In the genomic region with DNA sequence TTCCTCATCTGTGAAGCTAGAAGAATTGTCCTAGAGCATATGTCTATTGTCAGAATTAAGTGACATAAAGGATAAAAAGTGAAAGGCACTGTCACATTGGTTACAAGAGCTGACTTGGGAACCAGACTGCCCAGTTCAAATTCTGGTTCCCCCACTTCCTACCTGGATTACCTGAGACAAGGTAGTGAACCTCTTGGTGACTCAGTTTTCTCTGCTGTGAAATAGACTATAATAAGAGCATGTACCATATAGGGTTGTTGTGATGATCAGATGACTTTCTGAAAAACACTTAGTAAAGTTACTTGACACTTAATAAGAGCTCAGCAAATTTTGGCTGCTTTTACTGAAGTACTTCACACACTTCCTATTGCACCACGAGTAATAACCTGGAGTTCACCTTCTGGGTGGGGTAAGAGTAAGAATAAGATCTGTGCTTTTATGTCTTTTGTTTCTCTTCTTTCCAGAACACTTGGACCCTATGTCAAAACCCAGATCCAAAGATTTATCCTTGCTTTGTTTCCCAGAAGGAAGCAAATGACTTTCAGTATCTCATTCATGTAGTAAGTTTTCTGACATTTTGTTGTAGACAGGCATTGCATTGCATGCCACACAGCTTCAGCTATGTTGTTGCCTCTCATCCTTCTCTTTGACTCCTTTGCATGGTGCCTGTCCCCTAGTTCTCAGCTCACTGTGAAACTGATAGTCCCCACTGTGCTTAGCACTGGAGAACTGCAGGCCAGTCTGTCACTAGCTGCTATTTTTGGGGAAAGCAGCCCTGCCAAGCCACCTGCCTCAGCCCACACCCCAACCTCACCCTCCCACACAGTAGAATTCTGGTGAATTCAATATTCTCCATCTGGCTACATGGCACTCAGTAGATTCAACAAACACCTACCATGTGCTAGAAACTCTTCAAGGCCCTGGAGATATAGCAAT, we compare ENCODE assay signal across 18 cellular contexts.
A peak's percentile ranks its signal among the peaks of the same experiment; 100 is the strongest.
DNase-seq lines count a peak whose midpoint lies in the region; ATAC-seq and TF ChIP-seq lines count a peak whose summit lies in the region.
"Had no signal": no experiment of that assay in that cellular context is flagged by ENCODE, and none has a peak within 500 bp of the region (broad histone marks: within the 10 kb centered on the region; RNA-seq: fewer than 3 reads in every experiment).

No MANE protein-coding gene starts in this region.

- TF ChIP-seq POLR2A in testis (IDR thresholded peaks at IDR 0.05) = no peak

- DNase-seq in Right ventricle myocardium superior = no peak
- DNase-seq in left ventricle myocardium inferior = no peak
- DNase-seq in superior temporal gyrus (ENCODE audit: extremely low spot score) = peak; percentile 33
- DNase-seq in HK-2 (ENCODE audit: unreplicated experiment) = no peak
- no peak for DNase-seq in testis
- no peak for DNase-seq in endothelial cell (ENCODE audit: low spot score)
- DNase-seq: activated CD4-positive, CD25-positive, alpha-beta regulatory T cell; activated CD8-positive, alpha-beta memory T cell treated with anti-CD3 and anti-CD28 coated beads, Interleukin-2, amount 10 ng/mL, durations not matched to agents 7 days and 5 days; activated gamma-delta T cell treated with Interleukin-2 at 50 U/mL for 16 hours; CD8-positive, alpha-beta memory T cell; NCI-H2029 treated with DMSO at 0.1 percent for 48 hours had no signal

- intact Hi-C loops in Right ventricle myocardium superior (cut with DNase I) = no loop called here
- intact Hi-C loops in left ventricle myocardium inferior (cut with micrococcal nuclease) = no loop called here
- intact Hi-C loops in testis (cut with DNase I; ENCODE audit: low total_unique reads) = no loop called here

- H3K4me2 ChIP-seq in SU-DHL-6 (ENCODE audit: low read depth, low read length, poor library complexity, severe bottlenecking) = peak overlapping the region; percentile 8
- H3K4me2 ChIP-seq: A549 had no signal

- H3K4me1 ChIP-seq in left ventricle myocardium inferior = no peaks in the 10 kb centered on the region
- peaks cover 11% of the 10 kb centered on the region for H3K4me1 ChIP-seq in testis
- H3K4me1 ChIP-seq: A549, ascending aorta, suprapubic skin had no signal

- H3K27ac Mint-ChIP-seq in endothelial cell (ENCODE audit: unreplicated experiment) = no peak overlapping the region
- H3K27ac Mint-ChIP-seq: activated CD8-positive, alpha-beta memory T cell treated with anti-CD3 and anti-CD28 coated beads, Interleukin-2, amount 10 ng/mL, durations not matched to agents 7 days and 5 days; CD8-positive, alpha-beta memory T cell; dendritic cell treated with granulocyte-macrophage colony-stimulating factor and Interleukin-4, amounts not matched to agents 40 ng/mL and 50 ng/mL, for 4 days had no signal

- no peaks in the 10 kb centered on the region for H3K36me3 Mint-ChIP-seq in endothelial cell (ENCODE audit: low read depth, unreplicated experiment)
- H3K36me3 Mint-ChIP-seq: activated CD8-positive, alpha-beta memory T cell treated with anti-CD3 and anti-CD28 coated beads, Interleukin-2, amount 10 ng/mL, durations not matched to agents 7 days and 5 days; CD8-positive, alpha-beta memory T cell had no signal

- no peaks in the 10 kb centered on the region for H3K79me2 ChIP-seq in SU-DHL-6 (ENCODE audit: insufficient read depth, low read length)

- peak; percentile 55 for ATAC-seq in Right ventricle myocardium superior (ENCODE audit: poor library complexity)
- peak; percentile 84 for ATAC-seq in HG02759 (IDR thresholded peaks at IDR 0.05; ENCODE audit: unreplicated experiment)
- ATAC-seq: A549; activated CD8-positive, alpha-beta memory T cell treated with anti-CD3 and anti-CD28 coated beads, Interleukin-2, amount 10 ng/mL, durations not matched to agents 7 days and 5 days; GM12878 had no signal

- H3K36me3 ChIP-seq in left ventricle myocardium inferior (no peaks in the 10 kb centered on the region), SU-DHL-6 (ENCODE audit: low read length) (no peaks in the 10 kb centered on the region), testis (ENCODE audit: low read depth, missing control alignments) (no peaks in the 10 kb centered on the region)
- H3K36me3 ChIP-seq: ascending aorta, suprapubic skin had no signal

- TF ChIP-seq CTCF in left ventricle myocardium inferior (IDR thresholded peaks at IDR 0.05; ENCODE audit: borderline replicate concordance) (no peak), SU-DHL-6 (IDR thresholded peaks at IDR 0.05; ENCODE audit: insufficient read depth, low read length, poor library complexity, severe bottlenecking) (no peak), testis (IDR thresholded peaks at IDR 0.05) (no peak), endothelial cell (IDR thresholded peaks at IDR 0.05; ENCODE audit: unreplicated experiment) (no peak)

- H3K4me1 Mint-ChIP-seq in endothelial cell (ENCODE audit: unreplicated experiment) = no peaks in the 10 kb centered on the region
- H3K4me1 Mint-ChIP-seq: activated CD8-positive, alpha-beta memory T cell treated with anti-CD3 and anti-CD28 coated beads, Interleukin-2, amount 10 ng/mL, durations not matched to agents 7 days and 5 days; CD8-positive, alpha-beta memory T cell had no signal

- H3K27ac ChIP-seq in left ventricle myocardium inferior (replicated peaks) (no peak overlapping the region), SU-DHL-6 (ENCODE audit: low read depth, low read length) (no peak overlapping the region), testis (no peak overlapping the region)
- H3K27ac ChIP-seq: A549, ascending aorta, suprapubic skin had no signal

- no peaks in the 10 kb centered on the region for H3K9me3 Mint-ChIP-seq in endothelial cell (ENCODE audit: unreplicated experiment)
- H3K9me3 Mint-ChIP-seq: dendritic cell treated with granulocyte-macrophage colony-stimulating factor and Interleukin-4, amounts not matched to agents 40 ng/mL and 50 ng/mL, for 4 days had no signal

- H3K4me3 Mint-ChIP-seq in endothelial cell (ENCODE audit: unreplicated experiment) = no peak overlapping the region
- H3K4me3 Mint-ChIP-seq: activated CD8-positive, alpha-beta memory T cell treated with anti-CD3 and anti-CD28 coated beads, Interleukin-2, amount 10 ng/mL, durations not matched to agents 7 days and 5 days; CD8-positive, alpha-beta memory T cell; dendritic cell treated with granulocyte-macrophage colony-stimulating factor and Interleukin-4, amounts not matched to agents 40 ng/mL and 50 ng/mL, for 4 days had no signal

- no peaks in the 10 kb centered on the region for H3K9me2 ChIP-seq in SU-DHL-6 (replicated peaks; ENCODE audit: insufficient read depth, low read length)

- H4K20me1 ChIP-seq in SU-DHL-6 (ENCODE audit: low read depth, low read length) = no peaks in the 10 kb centered on the region

- H3K27me3 ChIP-seq in left ventricle myocardium inferior (ENCODE audit: low read depth) (no peaks in the 10 kb centered on the region), SU-DHL-6 (ENCODE audit: low read length) (no peaks in the 10 kb centered on the region), testis (no peaks in the 10 kb centered on the region)
- H3K27me3 ChIP-seq: ascending aorta, suprapubic skin had no signal

- H2AFZ ChIP-seq in SU-DHL-6 (ENCODE audit: low read depth, low read length, severe bottlenecking) = no peak overlapping the region

- 38 to 52% methylated on average over 1 of the region's 1 CpG for WGBS in testis, 2 donors

- H3F3A ChIP-seq in SU-DHL-6 (ENCODE audit: insufficient read depth) = no peaks in the 10 kb centered on the region

- no peak overlapping the region for H3K9ac ChIP-seq in SU-DHL-6 (ENCODE audit: low read length)

- H3K27me3 Mint-ChIP-seq in endothelial cell (ENCODE audit: unreplicated experiment) = no peaks in the 10 kb centered on the region

- H3K9me3 ChIP-seq in left ventricle myocardium inferior (replicated peaks) (no peaks in the 10 kb centered on the region), SU-DHL-6 (ENCODE audit: insufficient read depth, low read length) (no peaks in the 10 kb centered on the region), testis (no peaks in the 10 kb centered on the region)
- H3K9me3 ChIP-seq: A549, ascending aorta, suprapubic skin had no signal

- H3K4me3 ChIP-seq in left ventricle myocardium inferior (no peak overlapping the region), SU-DHL-6 (ENCODE audit: insufficient read depth, low read length, poor library complexity, severe bottlenecking) (no peak overlapping the region), testis (no peak overlapping the region)
- H3K4me3 ChIP-seq: A549, ascending aorta, GM12878, suprapubic skin had no signal
